In the genomic region with DNA sequence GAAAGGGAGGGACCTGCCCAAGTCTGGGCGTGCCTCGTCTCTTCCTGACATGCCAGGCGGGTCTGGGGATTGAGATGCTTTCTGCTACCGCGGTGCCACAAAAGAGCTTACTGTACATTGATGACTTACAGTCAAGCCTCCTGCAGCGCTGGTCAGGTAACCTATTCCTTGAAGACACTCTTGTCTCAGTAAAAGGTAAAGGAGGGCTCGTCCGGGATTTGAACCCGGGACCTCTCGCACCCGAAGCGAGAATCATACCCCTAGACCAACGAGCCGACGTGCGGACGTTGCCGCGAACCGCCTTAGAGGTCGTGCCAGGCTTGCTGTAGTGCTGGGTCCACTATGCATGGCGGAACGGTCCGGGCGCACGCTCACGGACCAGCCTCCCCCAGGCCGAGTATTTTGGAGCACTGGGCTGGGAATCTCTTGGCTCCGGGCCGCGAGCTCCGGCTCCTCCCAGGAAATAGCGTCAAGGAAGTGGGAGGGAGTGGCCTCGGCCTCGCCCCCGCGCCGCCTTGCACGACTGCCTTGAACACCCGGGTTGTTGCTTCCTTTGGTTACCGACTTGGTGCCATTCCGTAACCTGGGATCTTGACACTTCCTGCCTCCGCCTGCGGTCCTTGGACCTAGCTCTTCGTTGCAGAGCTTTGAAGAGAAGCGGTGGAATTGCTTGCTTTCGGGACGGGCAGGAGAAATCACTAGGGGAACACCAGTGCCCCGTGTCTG, we compare ENCODE assay signal across 2 cellular contexts.
TF ChIP-seq lines count a peak whose summit lies in the region.

No MANE protein-coding gene starts in this region.

TF ChIP-seq in IMR-90, 13 proteins besides CTCF, POLR2A, EP300 and RAD21:
- TF ChIP-seq MXI1 (IDR thresholded peaks at IDR 0.05; ENCODE audit: borderline replicate concordance, low read depth, low read length) (peak; percentile 39; the same call in 1 of the 2 replicates), NFE2L2 (IDR thresholded peaks at IDR 0.05; ENCODE audit: low read depth, low read length) (peak; percentile 18; the same call in 1 of the 2 replicates), CHD1 (IDR thresholded peaks at IDR 0.05; ENCODE audit: low read depth, low read length) (peak; percentile 55; the same call in 1 of the 2 replicates), SMC3 (IDR thresholded peaks at IDR 0.05; ENCODE audit: low read depth, low read length) (no peak), BHLHE40 (IDR thresholded peaks at IDR 0.05; ENCODE audit: low read depth, low read length) (peak; percentile 28; the same call in 1 of the 2 replicates), FOS (IDR thresholded peaks at IDR 0.05; ENCODE audit: low read depth, low read length) (peak; percentile 83), RFX5 (IDR thresholded peaks at IDR 0.05; ENCODE audit: low read depth, low read length) (no peak)

TF ChIP-seq in PFSK-1, 5 proteins besides CTCF, POLR2A, EP300 and RAD21:
- peak; percentile 72 for TF ChIP-seq TAF1 (IDR thresholded peaks at IDR 0.05; ENCODE audit: borderline replicate concordance, insufficient read depth, low read length)
- TF ChIP-seq, protein P1, sequence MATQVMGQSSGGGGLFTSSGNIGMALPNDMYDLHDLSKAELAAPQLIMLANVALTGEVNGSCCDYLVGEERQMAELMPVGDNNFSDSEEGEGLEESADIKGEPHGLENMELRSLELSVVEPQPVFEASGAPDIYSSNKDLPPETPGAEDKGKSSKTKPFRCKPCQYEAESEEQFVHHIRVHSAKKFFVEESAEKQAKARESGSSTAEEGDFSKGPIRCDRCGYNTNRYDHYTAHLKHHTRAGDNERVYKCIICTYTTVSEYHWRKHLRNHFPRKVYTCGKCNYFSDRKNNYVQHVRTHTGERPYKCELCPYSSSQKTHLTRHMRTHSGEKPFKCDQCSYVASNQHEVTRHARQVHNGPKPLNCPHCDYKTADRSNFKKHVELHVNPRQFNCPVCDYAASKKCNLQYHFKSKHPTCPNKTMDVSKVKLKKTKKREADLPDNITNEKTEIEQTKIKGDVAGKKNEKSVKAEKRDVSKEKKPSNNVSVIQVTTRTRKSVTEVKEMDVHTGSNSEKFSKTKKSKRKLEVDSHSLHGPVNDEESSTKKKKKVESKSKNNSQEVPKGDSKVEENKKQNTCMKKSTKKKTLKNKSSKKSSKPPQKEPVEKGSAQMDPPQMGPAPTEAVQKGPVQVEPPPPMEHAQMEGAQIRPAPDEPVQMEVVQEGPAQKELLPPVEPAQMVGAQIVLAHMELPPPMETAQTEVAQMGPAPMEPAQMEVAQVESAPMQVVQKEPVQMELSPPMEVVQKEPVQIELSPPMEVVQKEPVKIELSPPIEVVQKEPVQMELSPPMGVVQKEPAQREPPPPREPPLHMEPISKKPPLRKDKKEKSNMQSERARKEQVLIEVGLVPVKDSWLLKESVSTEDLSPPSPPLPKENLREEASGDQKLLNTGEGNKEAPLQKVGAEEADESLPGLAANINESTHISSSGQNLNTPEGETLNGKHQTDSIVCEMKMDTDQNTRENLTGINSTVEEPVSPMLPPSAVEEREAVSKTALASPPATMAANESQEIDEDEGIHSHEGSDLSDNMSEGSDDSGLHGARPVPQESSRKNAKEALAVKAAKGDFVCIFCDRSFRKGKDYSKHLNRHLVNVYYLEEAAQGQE (IDR thresholded peaks at IDR 0.05; ENCODE audit: insufficient read depth in 1 of 2, low read depth in 2 of 2, low read length in 2 of 2): peak in 1 of 2 experiments; percentile 45; a peak in 1 of 4 replicates
- TF ChIP-seq POLR2AphosphoS5 (IDR thresholded peaks at IDR 0.05; ENCODE audit: low read depth, low read length): peak; percentile 90
- peak; percentile 82 for TF ChIP-seq FOXP2 (optimal IDR thresholded peaks at IDR 0.05; ENCODE audit: borderline replicate concordance, extremely low read depth, extremely low read length, insufficient read depth)
- no peak; the same call in 1 of the 2 replicates for TF ChIP-seq SIN3A (IDR thresholded peaks at IDR 0.05; ENCODE audit: borderline replicate concordance, insufficient read depth, low read length)
